Comparison of ENCODE assay signal across 8 cellular contexts in the genomic region with DNA sequence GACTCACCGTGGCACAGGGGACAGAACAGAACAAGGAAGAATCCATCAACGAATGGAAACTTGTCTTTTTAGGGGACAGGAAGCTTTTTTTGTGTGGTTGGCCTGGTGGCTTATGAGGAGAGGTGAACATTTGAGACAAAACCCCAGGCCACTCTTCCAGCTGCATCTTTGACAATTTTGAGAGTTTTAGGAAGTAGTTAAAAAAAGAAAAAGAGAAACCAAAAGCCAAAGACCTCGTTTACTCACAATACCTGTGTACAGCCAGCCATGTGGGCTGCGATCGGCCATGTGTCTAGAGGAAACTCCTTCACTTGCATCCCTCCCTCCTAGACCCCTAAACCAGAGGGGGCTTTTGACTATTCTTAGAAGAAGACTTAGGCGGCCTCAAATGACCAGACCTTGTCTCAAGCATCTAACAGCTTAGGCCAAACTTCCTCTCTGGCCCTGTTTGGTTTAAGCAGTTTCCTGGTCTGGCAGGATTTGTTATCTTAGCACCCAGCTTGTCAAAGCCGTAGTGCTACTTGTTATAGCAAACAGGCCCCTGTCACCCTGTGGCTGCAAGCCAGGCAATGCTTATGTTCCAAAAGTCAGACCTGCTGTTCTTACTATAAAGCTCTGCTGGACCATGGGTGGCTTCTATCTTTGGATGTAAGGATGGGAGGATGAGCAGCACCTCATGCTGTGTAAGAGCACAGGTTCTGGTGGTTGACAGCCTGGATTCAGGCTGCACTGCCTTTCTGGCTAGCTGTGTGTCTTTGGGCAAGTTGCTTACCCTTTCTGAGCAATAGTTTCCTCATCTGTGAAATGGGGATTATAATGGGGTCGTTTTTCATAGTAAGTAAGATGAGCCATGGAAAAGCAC. TPM values are rescaled to one million over a fixed set of nuclear protein-coding genes. Genes with fewer than 3 reads are reported as not detected.
DNase-seq lines count a peak whose midpoint lies in the region; ATAC-seq and TF ChIP-seq lines count a peak whose summit lies in the region.

No MANE protein-coding gene starts in this region.

- peaks cover 43% of the 10 kb centered on the region for H3K4me1 Mint-ChIP-seq in endothelial cell (ENCODE audit: unreplicated experiment)

- ATAC-seq in GM19395 (IDR thresholded peaks at IDR 0.05; ENCODE audit: unreplicated experiment): peak; percentile 40
- ATAC-seq in HG03460 (IDR thresholded peaks at IDR 0.05; ENCODE audit: unreplicated experiment): peak; percentile 32

- TF ChIP-seq CTCF in endothelial cell (IDR thresholded peaks at IDR 0.05; ENCODE audit: unreplicated experiment): no peak

- peak overlapping the region; percentile 65 for H3K27ac Mint-ChIP-seq in endothelial cell (ENCODE audit: unreplicated experiment)

- no peaks in the 10 kb centered on the region for H3K9me3 Mint-ChIP-seq in endothelial cell (ENCODE audit: unreplicated experiment)

- peaks cover 4% of the 10 kb centered on the region for H3K27me3 Mint-ChIP-seq in endothelial cell (ENCODE audit: unreplicated experiment)

- peak; percentile 56 for DNase-seq in activated CD4-positive, alpha-beta T cell treated with anti-CD3 and anti-CD28 coated beads for 1 hour
- DNase-seq in endothelial cell (ENCODE audit: low spot score) (no peak), NCI-H2081 treated with DMSO at 0.1 percent for 48 hours (lab: John Stamatoyannopoulos, UW) (no peak), hepatic stellate cell (ENCODE audit: low spot score) (no peak), ecto neural progenitor cell (ENCODE audit: low spot score) (no peak)
- DNase-seq in stimulated activated CD4-positive, alpha-beta T cell treated with anti-CD3 and anti-CD28 coated beads, Interleukin-1b, Interleukin-23, amount 100 ng/mL, for 24 hours (ENCODE audit: low read depth in 4 of 4, low spot score in 1 of 4): peak in 3 of 4 experiments; percentile 44 to 80 (median 64)

- H3K36me3 Mint-ChIP-seq in endothelial cell (ENCODE audit: low read depth, unreplicated experiment): peaks cover 4% of the 10 kb centered on the region

- H3K4me3 Mint-ChIP-seq in endothelial cell (ENCODE audit: unreplicated experiment): no peak overlapping the region

RNA-seq across cellular contexts. Expression of a gene that starts 17.7 kb away (rescaled TPM):
- 65.2 TPM for total RNA-seq in endothelial cell (ENCODE audit: unreplicated experiment)

Comparison
In these comparisons a context has a peak if more than half of its experiments do, and no peak if none do; other contexts are left out.
1. DNase-seq: peak in activated CD4-positive, alpha-beta T cell treated with anti-CD3 and anti-CD28 coated beads for 1 hour (single experiment) and stimulated activated CD4-positive, alpha-beta T cell treated with anti-CD3 and anti-CD28 coated beads, Interleukin-1b, Interleukin-23, amount 100 ng/mL, for 24 hours (3 of 4); none in endothelial cell (single experiment), NCI-H2081 treated with DMSO at 0.1 percent for 48 hours (single experiment), hepatic stellate cell (single experiment) and ecto neural progenitor cell (single experiment).